28 cellular contexts compared by ENCODE assay signal in genomic region chr3:193130576-193130975, GRCh38.
DNase-seq lines count a peak whose midpoint lies in the region; ATAC-seq, FAIRE-seq and TF ChIP-seq lines count a peak whose summit lies in the region.
"Had no signal": no experiment of that assay in that cellular context is flagged by ENCODE, and none has a peak within 500 bp of the region (broad histone marks: within the 10 kb centered on the region; RNA-seq: fewer than 3 reads in every experiment).

No MANE protein-coding gene starts in this region.

- TF ChIP-seq POLR2A in HepG2 (IDR thresholded peaks at IDR 0.05; ENCODE audit: insufficient read depth in 1 of 2, low read depth in 2 of 2, low read length in 2 of 2): no peak
- no peak for TF ChIP-seq POLR2A in right lobe of liver (IDR thresholded peaks at IDR 0.05)

- CTCF ChIA-PET in HepG2 (lab: Yijun Ruan, JAX; ENCODE audit: low intra/inter-chr PET ratio, low total read pairs): no interaction called here

- DNase-seq in HepG2 (ENCODE audit: low spot score) (no peak), right lobe of liver (no peak), epidermal melanocyte (ENCODE audit: insufficient read length, low spot score) (peak; percentile 58), neural progenitor cell (ENCODE audit: low spot score) (no peak), NCI-H2107 (lab: John Stamatoyannopoulos, UW) (no peak), DMS53 treated with DMSO at 0.1 percent for 48 hours (lab: John Stamatoyannopoulos, UW; ENCODE audit: unreplicated experiment) (no peak), UCSD-AML1 (lab: John Stamatoyannopoulos, UW; ENCODE audit: unreplicated experiment) (no peak), NCI-H1694 (lab: John Stamatoyannopoulos, UW) (no peak)
- DNase-seq: ACHN; AML-193; BE2C; Calu3; CD4-positive, alpha-beta T cell; CD8-positive, alpha-beta memory T cell; COR-L47; DMS153; DMS79; EL; GDM1; H9 had no signal

- H3K27ac ChIP-seq in HepG2 (ENCODE audit: extremely low read length, insufficient read depth, low read length) (no peak overlapping the region), right lobe of liver (no peak overlapping the region), neural progenitor cell (no peak overlapping the region)
- H3K27ac ChIP-seq: 22Rv1; BLaER1 treated with 17β-estradiol and CSF1 and Interleukin-3, amounts not matched to agents 10 nM and 100 nM had no signal

- H3K4me1 ChIP-seq in HepG2 (ENCODE audit: insufficient read depth, low read length) (no peaks in the 10 kb centered on the region), right lobe of liver (no peaks in the 10 kb centered on the region), neural progenitor cell (no peaks in the 10 kb centered on the region)
- H3K4me1 ChIP-seq: BE2C; BLaER1 treated with 17β-estradiol and CSF1 and Interleukin-3, amounts not matched to agents 10 nM and 100 nM had no signal

- no TSS peak for BruUV-seq in HepG2 (replicated peaks; lab: Mats Ljungman, UMichigan)

- H3K36me3 Mint-ChIP-seq in neural progenitor cell: no peaks in the 10 kb centered on the region
- H3K36me3 Mint-ChIP-seq: CD14-positive monocyte; CD8-positive, alpha-beta memory T cell had no signal

- H3K27ac Mint-ChIP-seq in neural progenitor cell: no peak overlapping the region
- H3K27ac Mint-ChIP-seq: CD14-positive monocyte; CD4-positive, alpha-beta T cell; CD8-positive, alpha-beta memory T cell; GM23338; H9 had no signal

- no peaks in the 10 kb centered on the region for H3K9me3 ChIP-seq in HepG2 (ENCODE audit: low read length)
- H3K9me3 ChIP-seq in right lobe of liver: no peaks in the 10 kb centered on the region
- no peaks in the 10 kb centered on the region for H3K9me3 ChIP-seq in neural progenitor cell (ENCODE audit: low read depth)
- H3K9me3 ChIP-seq: BE2C; BLaER1 treated with 17β-estradiol and CSF1 and Interleukin-3, amounts not matched to agents 10 nM and 100 nM had no signal

- no peak for FAIRE-seq in HepG2 (lab: Jason Lieb, UNC)
- FAIRE-seq: A204.1, GM12878, GM19239 had no signal

- ATAC-seq in HepG2: no peak
- ATAC-seq in right lobe of liver: no peak
- ATAC-seq: GM12878, GM23338, HCT116 had no signal

- TF ChIP-seq CTCF in HepG2 (CRISPR knock-in tag; IDR thresholded peaks at IDR 0.05): no peak
- no peak for TF ChIP-seq CTCF in right lobe of liver (IDR thresholded peaks at IDR 0.05)
- TF ChIP-seq CTCF in neural progenitor cell (IDR thresholded peaks at IDR 0.05): no peak

- intact Hi-C loops in HepG2 (cut with micrococcal nuclease; ENCODE audit: unreplicated experiment) (loop anchor here (10.0 kb wide), 1 partner anchor 316 kb away; no protein-coding TSS in a partner anchor), right lobe of liver (cut with DNase I) (no loop called here)

- H3K27me3 Mint-ChIP-seq in neural progenitor cell (ENCODE audit: insufficient read depth, low read depth): no peaks in the 10 kb centered on the region
- H3K27me3 Mint-ChIP-seq: CD8-positive, alpha-beta memory T cell had no signal

- no peaks in the 10 kb centered on the region for H3K9me3 Mint-ChIP-seq in neural progenitor cell
- H3K9me3 Mint-ChIP-seq: CD4-positive, alpha-beta T cell; GM23338; H9 had no signal

- TF ChIP-seq RAD21 in HepG2 (CRISPR knock-in tag; IDR thresholded peaks at IDR 0.05): no peak

- TF ChIP-seq EP300 in HepG2 (IDR thresholded peaks at IDR 0.05; ENCODE audit: low read depth in 2 of 2, low read length in 2 of 2) (no peak), HepG2 (CRISPR knock-in tag; IDR thresholded peaks at IDR 0.05; ENCODE audit: borderline replicate concordance) (no peak)

- no peaks in the 10 kb centered on the region for H3K79me2 ChIP-seq in HepG2 (ENCODE audit: insufficient read depth, low read length)
- no peaks in the 10 kb centered on the region for H3K79me2 ChIP-seq in neural progenitor cell (ENCODE audit: low read depth)

- H3K4me1 Mint-ChIP-seq in neural progenitor cell: no peaks in the 10 kb centered on the region
- H3K4me1 Mint-ChIP-seq: CD14-positive monocyte; CD8-positive, alpha-beta memory T cell had no signal

- no peaks in the 10 kb centered on the region for H4K20me1 ChIP-seq in HepG2 (ENCODE audit: insufficient read depth, low read length)
- no peaks in the 10 kb centered on the region for H4K20me1 ChIP-seq in neural progenitor cell (ENCODE audit: low read depth)
- H4K20me1 ChIP-seq: BLaER1 treated with 17β-estradiol and CSF1 and Interleukin-3, amounts not matched to agents 10 nM and 100 nM had no signal

- H3F3A ChIP-seq in neural progenitor cell (ENCODE audit: low read depth): no peaks in the 10 kb centered on the region

- H2AFZ ChIP-seq in HepG2 (ENCODE audit: low read length) (no peak overlapping the region), neural progenitor cell (replicated peaks) (peak overlapping the region; percentile 20)

- WGBS in HepG2 (ENCODE audit: low lambda C conversion rate): 27% methylated on average over 4 of the region's 4 CpGs
- 58% methylated on average over 4 of the region's 4 CpGs for WGBS in right lobe of liver (ENCODE audit: insufficient coverage, low coverage, low lambda C conversion rate, missing lambda C conversion rate)

- no peak overlapping the region for H3K4me3 Mint-ChIP-seq in neural progenitor cell
- H3K4me3 Mint-ChIP-seq: CD14-positive monocyte; CD4-positive, alpha-beta T cell; CD8-positive, alpha-beta memory T cell; GM23338; H9 had no signal

- H3K27me3 ChIP-seq in HepG2 (ENCODE audit: control insufficient read depth in 1 of 2, insufficient read depth in 2 of 2, low read length in 2 of 2) (no peaks in the 10 kb centered on the region; a peak in 1 of 5 replicates), right lobe of liver (no peaks in the 10 kb centered on the region), neural progenitor cell (no peaks in the 10 kb centered on the region)
- H3K27me3 ChIP-seq: BE2C; BLaER1 treated with 17β-estradiol and CSF1 and Interleukin-3, amounts not matched to agents 10 nM and 100 nM had no signal

- in situ Hi-C loops in HepG2 (cut with HindIII; ENCODE audit: extremely low pct_ligation_motif_present, low pct_unique_long_range_greater_than_20kb): no loop called here

- POLR2A ChIA-PET in HepG2 (lab: Yijun Ruan, JAX): no interaction called here

- H3K4me2 ChIP-seq in HepG2 (ENCODE audit: low read depth, low read length) (no peak overlapping the region), neural progenitor cell (no peak overlapping the region)
- H3K4me2 ChIP-seq: BLaER1 treated with 17β-estradiol and CSF1 and Interleukin-3, amounts not matched to agents 10 nM and 100 nM; GM23338 had no signal

- H3K4me3 ChIP-seq in HepG2 (replicated peaks in 1 of 3; ENCODE audit: insufficient read depth in 1 of 3, low read depth in 2 of 3, low read length in 3 of 3) (no peak overlapping the region), right lobe of liver (no peak overlapping the region), neural progenitor cell (no peak overlapping the region)
- H3K4me3 ChIP-seq: BLaER1 treated with 17β-estradiol and CSF1 and Interleukin-3, amounts not matched to agents 10 nM and 100 nM; GM12878; GM23338 had no signal

- no peaks in the 10 kb centered on the region for H3K36me3 ChIP-seq in HepG2 (replicated peaks in 1 of 2; ENCODE audit: control insufficient read depth in 1 of 2, insufficient read depth in 2 of 2, low read length in 2 of 2)
- H3K36me3 ChIP-seq in right lobe of liver: no peaks in the 10 kb centered on the region
- H3K36me3 ChIP-seq in neural progenitor cell: no peaks in the 10 kb centered on the region
- H3K36me3 ChIP-seq: BE2C; BLaER1 treated with 17β-estradiol and CSF1 and Interleukin-3, amounts not matched to agents 10 nM and 100 nM had no signal

- no peak overlapping the region for H3K9ac ChIP-seq in HepG2 (ENCODE audit: insufficient read depth, low read depth, low read length)
- H3K9ac ChIP-seq in neural progenitor cell: no peak overlapping the region
- H3K9ac ChIP-seq: BLaER1 treated with 17β-estradiol and CSF1 and Interleukin-3, amounts not matched to agents 10 nM and 100 nM had no signal

TF ChIP-seq in HepG2, 621 proteins besides CTCF, POLR2A, EP300 and RAD21 (continues in another document):
- TF ChIP-seq MED13 (CRISPR knock-in tag; IDR thresholded peaks at IDR 0.05): no peak
- peak; percentile 61; the same call in 1 of the 2 replicates for TF ChIP-seq RAD51 (IDR thresholded peaks at IDR 0.05; ENCODE audit: borderline replicate concordance)
- TF ChIP-seq SKIL (CRISPR knock-in tag; IDR thresholded peaks at IDR 0.05; ENCODE audit: borderline replicate concordance): no peak
- TF ChIP-seq BCLAF1 (IDR thresholded peaks at IDR 0.05): no peak
- no peak for TF ChIP-seq KDM5A (IDR thresholded peaks at IDR 0.05; ENCODE audit: borderline replicate concordance, low read length)
